Comparison of ENCODE assay signal across 16 cellular contexts in the genomic region with DNA sequence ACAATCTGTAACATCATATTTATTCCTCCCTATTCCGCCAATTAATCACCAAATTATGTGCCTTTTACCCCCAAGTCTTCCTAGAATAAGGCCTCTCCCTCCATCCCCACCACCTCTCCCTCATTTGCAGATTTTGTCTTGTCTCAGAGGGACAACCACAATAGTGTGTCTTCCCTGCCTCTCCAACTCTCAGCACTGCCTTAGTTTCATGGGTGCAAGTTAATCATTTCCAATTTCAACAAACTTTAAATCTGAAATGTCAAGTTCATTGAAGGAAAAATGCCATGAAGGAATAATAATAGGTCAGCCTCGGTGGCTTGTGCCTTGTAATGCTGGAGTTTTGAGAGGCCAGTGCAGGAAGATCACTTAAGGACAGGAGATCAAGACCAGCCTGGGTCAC. TPM values are rescaled to one million over a fixed set of nuclear protein-coding genes. Genes with fewer than 3 reads are reported as not detected.
DNase-seq lines count a peak whose midpoint lies in the region; ATAC-seq and TF ChIP-seq lines count a peak whose summit lies in the region.
"Had no signal": no experiment of that assay in that cellular context is flagged by ENCODE, and none has a peak within 500 bp of the region (broad histone marks: within the 10 kb centered on the region; RNA-seq: fewer than 3 reads in every experiment).

No MANE protein-coding gene starts in this region.

- intact Hi-C loops in right lobe of liver (cut with DNase I): no loop called here

- no peak overlapping the region for H3K4me3 Mint-ChIP-seq in T-helper 1 cell treated with Interleukin-12 subunit alpha and Interleukin-12 subunit beta and Interleukin-4 antibody, amounts not matched to agents 30 μg/mL and 1 μg/mL, for 36 hours
- H3K4me3 Mint-ChIP-seq: CD14-positive monocyte; CD4-positive, alpha-beta memory T cell had no signal

- H2BK120ac ChIP-seq in trophoblast cell (ENCODE audit: insufficient read depth, low read length, poor library complexity): no peak overlapping the region

- peaks cover 4% of the 10 kb centered on the region for H3K9me3 Mint-ChIP-seq in T-helper 1 cell treated with Interleukin-12 subunit alpha and Interleukin-12 subunit beta and Interleukin-4 antibody, amounts not matched to agents 30 μg/mL and 1 μg/mL, for 36 hours
- H3K9me3 Mint-ChIP-seq: CD4-positive, alpha-beta memory T cell had no signal

- peak overlapping the region in 1 of 3 donors; percentile 31 for H3K27ac ChIP-seq in right lobe of liver
- no peak overlapping the region for H3K27ac ChIP-seq in trophoblast cell (ENCODE audit: low read depth, low read length)
- no peak overlapping the region for H3K27ac ChIP-seq in brain microvascular endothelial cell
- H3K27ac ChIP-seq: 22Rv1, BLaER1 had no signal

- H2BK12ac ChIP-seq in trophoblast cell (ENCODE audit: low read length): no peak overlapping the region

- H3K27me3 ChIP-seq in right lobe of liver (no peaks in the 10 kb centered on the region), trophoblast cell (ENCODE audit: insufficient read depth, low read length) (no peaks in the 10 kb centered on the region), brain microvascular endothelial cell (replicated peaks) (no peaks in the 10 kb centered on the region)
- H3K27me3 ChIP-seq: BLaER1 had no signal

- H3K4me1 ChIP-seq in right lobe of liver (peaks cover 0 to 43% (median 16%) of the 10 kb centered on the region in 4 donors), trophoblast cell (ENCODE audit: control insufficient read depth in 1 of 2, insufficient read depth in 2 of 2, low read length in 2 of 2) (no peaks in the 10 kb centered on the region)
- H3K4me1 ChIP-seq: BLaER1, HAP-1 had no signal

- 46% methylated on average over 2 of the region's 2 CpGs for WGBS in right lobe of liver (ENCODE audit: insufficient coverage, low coverage, low lambda C conversion rate, missing lambda C conversion rate)
- 100% methylated on average over 1 of the region's 2 CpGs for WGBS in trophoblast cell (ENCODE audit: extremely low coverage, insufficient coverage, insufficient read length)

- H3K18ac ChIP-seq in trophoblast cell (ENCODE audit: low read length): no peak overlapping the region

- no peak for DNase-seq in T-helper 1 cell
- no peak for DNase-seq in right lobe of liver
- DNase-seq in trophoblast cell: no peak
- no peak for DNase-seq in brain microvascular endothelial cell
- DNase-seq: CD4-positive, alpha-beta memory T cell; DMS153; DMS79 treated with DMSO at 0.1 percent for 48 hours; EL had no signal

- no peak overlapping the region for H2BK5ac ChIP-seq in trophoblast cell (ENCODE audit: low read depth, low read length, poor library complexity)

- H3K9me3 ChIP-seq in right lobe of liver: no peaks in the 10 kb centered on the region
- no peaks in the 10 kb centered on the region for H3K9me3 ChIP-seq in trophoblast cell (ENCODE audit: insufficient read depth, low read depth, low read length)
- H3K9me3 ChIP-seq: BLaER1, HAP-1 had no signal

- peaks cover 7% of the 10 kb centered on the region for H3K36me3 Mint-ChIP-seq in T-helper 1 cell treated with Interleukin-12 subunit alpha and Interleukin-12 subunit beta and Interleukin-4 antibody, amounts not matched to agents 30 μg/mL and 1 μg/mL, for 36 hours (ENCODE audit: low read depth)

- H3K79me2 ChIP-seq in trophoblast cell (ENCODE audit: control insufficient read depth, insufficient read depth, low read length, poor library complexity): no peaks in the 10 kb centered on the region

- no peak overlapping the region for H2AFZ ChIP-seq in trophoblast cell (ENCODE audit: insufficient read depth, low read length, poor library complexity)

- H3K4me3 ChIP-seq in right lobe of liver (no peak overlapping the region), trophoblast cell (ENCODE audit: low read depth, low read length) (no peak overlapping the region), brain microvascular endothelial cell (ENCODE audit: low read depth, low read length) (no peak overlapping the region)
- H3K4me3 ChIP-seq: BLaER1, GM12878, HAP-1 had no signal

- no peak overlapping the region for H4K8ac ChIP-seq in trophoblast cell (ENCODE audit: low read depth, low read length)

- H4K91ac ChIP-seq in trophoblast cell (ENCODE audit: low read depth, low read length): no peak overlapping the region

- no peak overlapping the region for H3K4ac ChIP-seq in trophoblast cell (ENCODE audit: low read depth, low read length)

- in situ Hi-C loops in brain microvascular endothelial cell (cut with HindIII; ENCODE audit: low pct_ligation_motif_present, low sequenced_read_pairs): no loop called here

- no peak overlapping the region for H3K4me2 ChIP-seq in trophoblast cell (ENCODE audit: low read length)
- H3K4me2 ChIP-seq: BLaER1 had no signal

- no peaks in the 10 kb centered on the region for H3K27me3 Mint-ChIP-seq in T-helper 1 cell treated with Interleukin-12 subunit alpha and Interleukin-12 subunit beta and Interleukin-4 antibody, amounts not matched to agents 30 μg/mL and 1 μg/mL, for 36 hours (ENCODE audit: low read depth)

- H2AK5ac ChIP-seq in trophoblast cell (ENCODE audit: low read length): no peak overlapping the region

- H3K36me3 ChIP-seq in right lobe of liver (no peaks in the 10 kb centered on the region), trophoblast cell (ENCODE audit: control insufficient read depth in 1 of 2, insufficient read depth in 2 of 2, low read length in 2 of 2) (peaks cover 2 to 4% of the 10 kb centered on the region in 2 experiments), brain microvascular endothelial cell (replicated peaks) (no peaks in the 10 kb centered on the region)

- peak; percentile 33 to 56 (median 51) for ATAC-seq in right lobe of liver
- no peak for ATAC-seq in HG02885 (IDR thresholded peaks at IDR 0.05; ENCODE audit: poor library complexity, unreplicated experiment)
- ATAC-seq in HG02884 (IDR thresholded peaks at IDR 0.05; ENCODE audit: unreplicated experiment): no peak
- ATAC-seq: GM12878 had no signal

- H4K12ac ChIP-seq in trophoblast cell (ENCODE audit: low read depth, low read length): no peak overlapping the region

- H3K4me1 Mint-ChIP-seq in T-helper 1 cell treated with Interleukin-12 subunit alpha and Interleukin-12 subunit beta and Interleukin-4 antibody, amounts not matched to agents 30 μg/mL and 1 μg/mL, for 36 hours (ENCODE audit: low read depth): peaks cover 33% of the 10 kb centered on the region

- TF ChIP-seq POLR2A in right lobe of liver (IDR thresholded peaks at IDR 0.05): no peak

- no peaks in the 10 kb centered on the region for H3K79me1 ChIP-seq in trophoblast cell (ENCODE audit: low read length)

- peak overlapping the region; percentile 53 for H3K23ac ChIP-seq in trophoblast cell (ENCODE audit: low read length)

- peak overlapping the region; percentile 55 for H3K27ac Mint-ChIP-seq in T-helper 1 cell treated with Interleukin-12 subunit alpha and Interleukin-12 subunit beta and Interleukin-4 antibody, amounts not matched to agents 30 μg/mL and 1 μg/mL, for 36 hours
- H3K27ac Mint-ChIP-seq: CD4-positive, alpha-beta memory T cell had no signal

- H3K14ac ChIP-seq in trophoblast cell (ENCODE audit: low read length): no peak overlapping the region

- no peak overlapping the region for H3K9ac ChIP-seq in trophoblast cell (ENCODE audit: low read length)
- H3K9ac ChIP-seq: BLaER1 had no signal

- TF ChIP-seq CTCF in right lobe of liver (IDR thresholded peaks at IDR 0.05) (no peak), brain microvascular endothelial cell (IDR thresholded peaks at IDR 0.05; ENCODE audit: low read depth, low read length, missing control alignments) (no peak)

RNA-seq across cellular contexts. Expression of a gene that starts 31.6 kb away (rescaled TPM):
- 10 to 100 TPM in 4 of 6 experiments, 1 to 10 TPM in 2; 8.8 to 10.9 (median 10.3) TPM for total RNA-seq in right lobe of liver
- 47.7 and 50.7 TPM in 2 replicates for polyA plus RNA-seq in trophoblast cell (2013)

RNA-seq across cellular contexts. Expression of a gene that starts 33.2 kb away (rescaled TPM):
- total RNA-seq in right lobe of liver: 1 to 10 TPM; 1.3 to 5.0 (median 3.0) TPM
- polyA plus RNA-seq in trophoblast cell (2013): 3.1 TPM in 2 replicates

Comparison
In these comparisons a context has a peak if more than half of its experiments do, and no peak if none do; other contexts are left out.
1. ATAC-seq: peak in right lobe of liver (4 of 4); none in HG02885 (single experiment) and HG02884 (single experiment).